34 cellular contexts compared by ENCODE assay signal in the genomic region with DNA sequence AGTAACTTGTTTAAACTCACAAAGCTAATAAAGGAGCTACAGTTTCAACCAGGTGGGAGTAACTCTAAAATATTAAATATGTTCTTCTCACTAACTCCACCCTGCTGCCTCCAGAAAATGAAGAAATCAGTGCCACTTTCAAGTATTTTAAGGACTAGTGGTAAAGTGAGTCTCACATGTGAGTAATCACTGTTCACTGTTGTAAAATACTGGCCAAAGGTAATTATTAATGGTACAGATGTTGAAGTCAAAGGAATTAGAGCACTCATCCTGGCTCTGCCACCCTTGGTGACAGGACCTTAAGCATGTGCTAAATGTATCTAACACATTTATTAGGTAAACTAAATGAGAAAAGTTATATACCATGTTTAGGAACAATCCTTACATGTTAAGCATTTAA.
"Had no signal": no experiment of that assay in that cellular context is flagged by ENCODE, and none has a peak within 500 bp of the region (broad histone marks: within the 10 kb centered on the region; RNA-seq: fewer than 3 reads in every experiment).

No MANE protein-coding gene starts in this region.

- DNase-seq: Karpas-422, Kasumi-1, KBM-7, KG1, MG63, MM.1S, MV-4-11, NCI-H1048, NCI-H1092, NCI-H1092 treated with DMSO at 0.1 percent for 48 hours, NCI-H1105, NCI-H1105 treated with DMSO at 0.1 percent for 48 hours, NCI-H1417, NCI-H1417 treated with DMSO at 0.1 percent for 48 hours, NCI-H1436, NCI-H1436 treated with DMSO at 0.1 percent for 48 hours, NCI-H146, NCI-H1694, NCI-H1694 treated with DMSO at 0.1 percent for 48 hours, NCI-H187, NCI-H187 treated with DMSO at 0.1 percent for 48 hours, NCI-H1930, NCI-H2029, NCI-H2029 treated with DMSO at 0.1 percent for 48 hours, NCI-H2081, NCI-H2081 treated with DMSO at 0.1 percent for 48 hours, NCI-H2107, NCI-H2171, NCI-H2171 treated with DMSO at 0.1 percent for 48 hours, NCI-H2227 treated with DMSO at 0.1 percent for 48 hours, NCI-H226, NCI-H345, NCI-H446, NCI-H446 treated with DMSO at 0.1 percent for 48 hours had no signal
